In genomic region chr16:30894540-30895368, GRCh38 we compare ENCODE assay signal across 1 cellular context.
TF ChIP-seq lines count a peak whose summit lies in the region.

No MANE protein-coding gene starts in this region.

TF ChIP-seq in GM12878, 131 proteins besides CTCF, POLR2A, EP300 and RAD21:
- TF ChIP-seq NR2C2 (IDR thresholded peaks at IDR 0.05; ENCODE audit: borderline replicate concordance, control insufficient read depth, insufficient read length, low read depth), result no peak
- no peak for TF ChIP-seq LARP7 (IDR thresholded peaks at IDR 0.05)
- TF ChIP-seq PKNOX1 (IDR thresholded peaks at IDR 0.05), result peak; percentile 70
- 0 out of 2 replicates have a peak, but pooled peaks have one; percentile 14 for TF ChIP-seq CREM (IDR thresholded peaks at IDR 0.05; ENCODE audit: low read depth)
- 0 out of 2 replicates have a peak, but pooled peaks have one; percentile 37 for TF ChIP-seq MLLT1 (IDR thresholded peaks at IDR 0.05)
